In genomic region chr3:184596233-184596632, GRCh38 we compare ENCODE assay signal across 2 cellular contexts.
TF ChIP-seq lines count a peak whose summit lies in the region.

No MANE protein-coding gene starts in this region.

TF ChIP-seq in GM23338, 12 proteins besides CTCF, POLR2A, EP300 and RAD21:
- TF ChIP-seq ZNF331 (CRISPR knock-in tag; IDR thresholded peaks at IDR 0.05; ENCODE audit: low read depth) (no peak), ZNF462 (CRISPR knock-in tag; IDR thresholded peaks at IDR 0.05) (no peak), JUNB (IDR thresholded peaks at IDR 0.05; ENCODE audit: unreplicated experiment) (no peak), EZH2 (IDR thresholded peaks at IDR 0.05; ENCODE audit: low read depth, unreplicated experiment) (no peak), STAT1 (IDR thresholded peaks at IDR 0.05; ENCODE audit: unreplicated experiment) (no peak), REST (IDR thresholded peaks at IDR 0.05; ENCODE audit: unreplicated experiment) (no peak), POLR2AphosphoS5 (IDR thresholded peaks at IDR 0.05; ENCODE audit: low read depth) (no peak), NANOG (IDR thresholded peaks at IDR 0.05; ENCODE audit: borderline replicate concordance) (no peak)

TF ChIP-seq in H1, 55 proteins besides CTCF, POLR2A, EP300 and RAD21:
- no peak for TF ChIP-seq SAP30 (IDR thresholded peaks at IDR 0.05; ENCODE audit: insufficient read depth, insufficient replicate concordance, low read length)
- no peak for TF ChIP-seq TAF7 (optimal IDR thresholded peaks at IDR 0.05; ENCODE audit: borderline replicate concordance, low read depth, low read length)
- no peak for TF ChIP-seq RNF2 (IDR thresholded peaks at IDR 0.05; ENCODE audit: borderline replicate concordance, low read depth, low read length, missing control alignments, poor library complexity, severe bottlenecking)
TF ChIP-seq in H1: peak in this region for 0.
